In genomic region chr2:218276986-218277755, GRCh38 we compare ENCODE assay signal across 11 cellular contexts. TPM values are rescaled to one million over a fixed set of nuclear protein-coding genes. Genes with fewer than 3 reads are reported as not detected.
DNase-seq lines count a peak whose midpoint lies in the region; ATAC-seq and TF ChIP-seq lines count a peak whose summit lies in the region.
"Had no signal": no experiment of that assay in that cellular context is flagged by ENCODE, and none has a peak within 500 bp of the region (broad histone marks: within the 10 kb centered on the region; RNA-seq: fewer than 3 reads in every experiment).

No MANE protein-coding gene starts in this region.

- no peak overlapping the region for H3K4me3 ChIP-seq in CD8-positive, alpha-beta T cell (ENCODE audit: low read depth, low read length)
- no peak overlapping the region for H3K4me3 ChIP-seq in MM.1S (ENCODE audit: low read length)
- H3K4me3 ChIP-seq in osteoblast (ENCODE audit: insufficient read depth, low read length), result no peak overlapping the region

- peaks cover 27% of the 10 kb centered on the region for H3K4me1 Mint-ChIP-seq in CD8-positive, alpha-beta T cell (ENCODE audit: low read depth)
- peaks cover 19% of the 10 kb centered on the region for H3K4me1 Mint-ChIP-seq in chondrocyte (ENCODE audit: low read depth)
- peaks cover 8% of the 10 kb centered on the region for H3K4me1 Mint-ChIP-seq in mesothelial cell of epicardium

- no peaks in the 10 kb centered on the region for H3K9me2 ChIP-seq in MM.1S (replicated peaks; ENCODE audit: insufficient read depth, low read length)

- H3K36me3 ChIP-seq in CD8-positive, alpha-beta T cell (ENCODE audit: insufficient read depth, low read length), result peaks cover 65% of the 10 kb centered on the region
- peaks cover 4% of the 10 kb centered on the region; the same call in 1 of the 2 replicates for H3K36me3 ChIP-seq in MM.1S (replicated peaks; ENCODE audit: insufficient read depth, low read length)
- peaks cover 80% of the 10 kb centered on the region for H3K36me3 ChIP-seq in osteoblast (ENCODE audit: insufficient read depth, low read length)

- no peak for TF ChIP-seq CTCF in CD8-positive, alpha-beta T cell (IDR thresholded peaks at IDR 0.05)
- 0 out of 2 replicates have a peak, but pooled peaks have one; percentile 3 for TF ChIP-seq CTCF in MM.1S (IDR thresholded peaks at IDR 0.05; ENCODE audit: low read length)
- peak; percentile 24 for TF ChIP-seq CTCF in chondrocyte (IDR thresholded peaks at IDR 0.05)
- peak; percentile 12 for TF ChIP-seq CTCF in osteoblast (IDR thresholded peaks at IDR 0.05; ENCODE audit: extremely low read depth, low read depth, low read length)
- TF ChIP-seq CTCF in mesothelial cell of epicardium (IDR thresholded peaks at IDR 0.05; ENCODE audit: unreplicated experiment), result no peak

- H3K9ac ChIP-seq in MM.1S (ENCODE audit: low read length), result no peak overlapping the region

- H3K4me2 ChIP-seq in MM.1S (ENCODE audit: low read depth, low read length), result no peak overlapping the region
- H3K4me2 ChIP-seq in osteoblast (ENCODE audit: insufficient read depth, low read length), result no peak overlapping the region

- peaks cover 12% of the 10 kb centered on the region for H3K4me1 ChIP-seq in CD8-positive, alpha-beta T cell (ENCODE audit: insufficient read depth, low read length)
- H3K4me1 ChIP-seq in MM.1S (ENCODE audit: low read length) (peaks cover 3% of the 10 kb centered on the region; the same call in 1 of the 2 replicates), osteoblast (ENCODE audit: insufficient read depth, low read length) (peaks cover 20% of the 10 kb centered on the region)

- H3K27ac Mint-ChIP-seq in CD8-positive, alpha-beta T cell, result peak overlapping the region; percentile 82
- H3K27ac Mint-ChIP-seq in chondrocyte (ENCODE audit: unreplicated experiment) (no peak overlapping the region), mesothelial cell of epicardium (no peak overlapping the region)

- CTCF ChIA-PET in CD8-positive, alpha-beta T cell (lab: Charles Lee), result interaction anchor here (8.1 to 8.3 kb wide), 2 partner anchors 14 to 81 kb away, joined by 114 to 340 read pairs; partner anchors contain the start of genes CATIP and TMBIM1

- peak in 1 of 7 experiments; percentile 12 for DNase-seq in CD8-positive, alpha-beta T cell
- no peak for DNase-seq in MM.1S
- no peak for DNase-seq in chondrocyte (ENCODE audit: low spot score)
- DNase-seq in osteoblast (ENCODE audit: insufficient read length, low spot score, missing footprints), result peak; percentile 63
- no peak for DNase-seq in HuH-7 (ENCODE audit: low spot score)
- no peak for DNase-seq in mesothelial cell of epicardium (ENCODE audit: low spot score in 2 of 2, unreplicated experiment in 2 of 2)
- DNase-seq: activated effector memory CD4-positive, alpha-beta T cell treated with Interleukin-2 at 50 U/mL for 16 hours; DMS79; effector CD4-positive, alpha-beta T cell had no signal

- H3F3A ChIP-seq in MM.1S (ENCODE audit: insufficient read depth, low read length), result no peaks in the 10 kb centered on the region; the same call in 1 of the 2 replicates

- no peak overlapping the region for H3K4me3 Mint-ChIP-seq in CD8-positive, alpha-beta T cell
- H3K4me3 Mint-ChIP-seq in chondrocyte (ENCODE audit: unreplicated experiment) (no peak overlapping the region), mesothelial cell of epicardium (no peak overlapping the region)

- intact Hi-C loops in CD8-positive, alpha-beta T cell (cut with DNase I, micrococcal nuclease), result loop anchor here in 1 of 2 experiments (10.0 kb wide), 1 partner anchor 608 kb away; the partner anchor contains the start of gene WNT10A

- no peak for ATAC-seq in CD8-positive, alpha-beta T cell
- ATAC-seq in HG03571 (IDR thresholded peaks at IDR 0.05; ENCODE audit: unreplicated experiment), result no peak
- ATAC-seq: Panc1 had no signal

- H3K9me3 ChIP-seq in CD8-positive, alpha-beta T cell (ENCODE audit: low read length), result no peaks in the 10 kb centered on the region
- H3K9me3 ChIP-seq in MM.1S (replicated peaks; ENCODE audit: insufficient read depth, low read length) (no peaks in the 10 kb centered on the region), osteoblast (ENCODE audit: low read depth, low read length) (no peaks in the 10 kb centered on the region)

- H3K79me2 ChIP-seq in MM.1S (ENCODE audit: low read length) (peaks cover 35% of the 10 kb centered on the region), osteoblast (ENCODE audit: insufficient read depth, low read length) (peaks cover 77% of the 10 kb centered on the region)

- no peak overlapping the region for H2AFZ ChIP-seq in MM.1S (ENCODE audit: low read length)
- no peak overlapping the region for H2AFZ ChIP-seq in osteoblast (ENCODE audit: low read length)

- POLR2A ChIA-PET in CD8-positive, alpha-beta T cell (lab: Charles Lee), result interaction anchor here (1.4 to 3.1 kb wide), 2 partner anchors 9 to 16 kb away, joined by 4 to 23 read pairs; partner anchors contain the start of gene TMBIM1

- no peaks in the 10 kb centered on the region for H4K20me1 ChIP-seq in MM.1S (ENCODE audit: insufficient read depth, low read length)
- H4K20me1 ChIP-seq in osteoblast (ENCODE audit: insufficient read depth, low read length), result peaks cover 14% of the 10 kb centered on the region

- no peak overlapping the region for H3K27ac ChIP-seq in CD8-positive, alpha-beta T cell (ENCODE audit: low read depth, low read length)
- no peak overlapping the region for H3K27ac ChIP-seq in MM.1S (ENCODE audit: low read length)
- no peak overlapping the region for H3K27ac ChIP-seq in osteoblast (ENCODE audit: low read depth, low read length)

- H3K9me3 Mint-ChIP-seq in CD8-positive, alpha-beta T cell, result no peaks in the 10 kb centered on the region
- no peaks in the 10 kb centered on the region for H3K9me3 Mint-ChIP-seq in chondrocyte (ENCODE audit: low read depth)
- no peaks in the 10 kb centered on the region for H3K9me3 Mint-ChIP-seq in mesothelial cell of epicardium

- no peaks in the 10 kb centered on the region for H3K27me3 Mint-ChIP-seq in CD8-positive, alpha-beta T cell (ENCODE audit: low read depth)
- no peaks in the 10 kb centered on the region for H3K27me3 Mint-ChIP-seq in chondrocyte (ENCODE audit: low read depth)
- no peaks in the 10 kb centered on the region for H3K27me3 Mint-ChIP-seq in mesothelial cell of epicardium (ENCODE audit: low read depth)

- peaks cover 81% of the 10 kb centered on the region for H3K36me3 Mint-ChIP-seq in CD8-positive, alpha-beta T cell
- H3K36me3 Mint-ChIP-seq in chondrocyte (ENCODE audit: low read depth), result peaks cover 39% of the 10 kb centered on the region
- peaks cover 28% of the 10 kb centered on the region for H3K36me3 Mint-ChIP-seq in mesothelial cell of epicardium

- H3K27me3 ChIP-seq in CD8-positive, alpha-beta T cell (ENCODE audit: insufficient read depth, low read length), result no peaks in the 10 kb centered on the region
- H3K27me3 ChIP-seq in MM.1S (replicated peaks; ENCODE audit: insufficient read depth, low read length) (no peaks in the 10 kb centered on the region), osteoblast (ENCODE audit: insufficient read depth, low read length) (no peaks in the 10 kb centered on the region)

RNA-seq across cellular contexts. Expression of gene PNKD, which starts 6.9 kb away (rescaled TPM):
- 1 to 10 TPM; 7.1 to 7.2 TPM for total RNA-seq in CD8-positive, alpha-beta T cell
- total RNA-seq in chondrocyte (28.9 to 49.9 TPM (median 31.3 TPM) in 3 replicates), osteoblast (23.2 and 24.2 TPM in 2 replicates), mesothelial cell of epicardium (63.2 to 70.4 TPM (median 69.5 TPM) in 3 replicates)

RNA-seq across cellular contexts. Expression of gene AAMP, which starts 7.2 kb away (rescaled TPM):
- 10 to 100 TPM; 44.7 to 50.4 TPM for total RNA-seq in CD8-positive, alpha-beta T cell
- total RNA-seq in chondrocyte (39.6 to 42.6 TPM (median 42.4 TPM) in 3 replicates), osteoblast (85.7 and 97.0 TPM in 2 replicates), mesothelial cell of epicardium (66.6 to 67.2 TPM (median 67.1 TPM) in 3 replicates)

RNA-seq across cellular contexts. Expression of gene TMBIM1, which starts 15.1 kb away (rescaled TPM):
- 10 to 100 TPM; 80.8 to 86.7 TPM for total RNA-seq in CD8-positive, alpha-beta T cell
- total RNA-seq in chondrocyte, result 69.6 to 100 TPM (median 96.1 TPM) in 3 replicates
- 155 and 187 TPM in 2 replicates for total RNA-seq in osteoblast
- 74.9 to 82.6 TPM (median 80.7 TPM) in 3 replicates for total RNA-seq in mesothelial cell of epicardium

RNA-seq across cellular contexts. Expression of gene GPBAR1, which starts 16.4 kb away (rescaled TPM):
- 1 to 10 TPM; 2.2 to 2.5 TPM for total RNA-seq in CD8-positive, alpha-beta T cell
- total RNA-seq in chondrocyte (0.10 to 0.26 TPM (median 0.22 TPM) in 3 replicates), osteoblast (0.36 TPM in 1 of 2 replicates, not detected in the other), mesothelial cell of epicardium (0.55 to 0.93 TPM (median 0.78 TPM) in 3 replicates)

Comparison
In these comparisons a context has a peak if more than half of its experiments do, and no peak if none do; other contexts are left out.
1. CTCF ChIP-seq: peak in MM.1S (single experiment), chondrocyte (single experiment) and osteoblast (single experiment); none in CD8-positive, alpha-beta T cell (single experiment) and mesothelial cell of epicardium (single experiment).